In the genomic region with DNA sequence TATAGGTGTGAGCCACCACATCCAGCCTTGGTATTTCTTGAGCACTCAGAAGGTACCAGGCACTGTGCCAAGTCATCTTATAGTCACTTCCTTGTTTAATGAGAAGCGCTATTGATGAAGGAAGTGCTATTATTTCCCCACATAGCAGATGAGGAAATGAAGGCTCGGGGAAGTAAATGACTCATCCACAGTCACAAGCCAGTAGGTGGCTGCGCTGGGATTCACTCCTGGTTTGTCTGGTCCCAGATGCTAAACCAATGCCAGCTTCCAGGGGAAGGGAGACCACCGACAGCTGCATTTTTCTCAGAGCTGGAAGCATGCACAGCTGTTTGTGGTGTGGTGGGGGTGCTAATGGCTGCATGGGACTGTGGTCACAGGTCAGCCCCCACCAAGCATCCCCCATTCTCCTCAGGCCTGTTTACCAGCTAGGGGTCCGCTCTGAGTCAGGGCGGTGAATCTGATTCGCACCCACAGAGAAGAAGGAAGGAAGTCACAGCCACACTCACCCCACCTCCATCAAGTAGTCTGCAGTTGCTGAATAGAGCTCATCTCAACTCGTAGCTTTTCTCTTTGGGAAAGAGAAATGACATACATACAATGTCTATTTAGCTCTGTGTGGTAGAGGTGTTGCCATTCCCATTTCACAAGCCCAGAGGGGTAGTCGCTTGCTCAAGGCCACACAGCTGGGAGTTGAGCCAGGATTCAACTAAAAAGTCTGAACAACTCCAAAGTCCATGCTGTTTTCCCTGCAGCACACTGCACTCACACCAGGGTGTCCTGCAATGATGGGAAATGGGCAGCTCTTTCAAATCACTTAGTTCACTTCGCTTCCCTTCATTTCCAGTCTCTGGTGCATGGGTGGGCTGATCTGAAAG, we compare ENCODE assay signal across 7 cellular contexts. TPM values are rescaled to one million over a fixed set of nuclear protein-coding genes. Genes with fewer than 3 reads are reported as not detected.
DNase-seq lines count a peak whose midpoint lies in the region; ATAC-seq and TF ChIP-seq lines count a peak whose summit lies in the region.

No MANE protein-coding gene starts in this region.

- peaks cover 47% of the 10 kb centered on the region for H3K4me1 Mint-ChIP-seq in T-helper 17 cell
- peaks cover 77% of the 10 kb centered on the region for H3K4me1 Mint-ChIP-seq in stimulated activated naive CD8-positive, alpha-beta T cell treated with anti-CD3 and anti-CD28 coated beads, Interleukin-15, Interleukin-2, amounts not matched to agents 100 ng/mL and 50 ng/mL, for 24 hours (ENCODE audit: low read depth)

- no peak overlapping the region for H3K4me3 ChIP-seq in HUES48 (ENCODE audit: low read depth, low read length)
- H3K4me3 ChIP-seq in mucosa of descending colon = no peak overlapping the region

- peak overlapping the region; percentile 91 for H3K27ac Mint-ChIP-seq in T-helper 17 cell
- peak overlapping the region; percentile 55 for H3K27ac Mint-ChIP-seq in stimulated activated naive CD8-positive, alpha-beta T cell treated with anti-CD3 and anti-CD28 coated beads, Interleukin-15, Interleukin-2, amounts not matched to agents 100 ng/mL and 50 ng/mL, for 24 hours

- intact Hi-C loops in mucosa of descending colon (cut with DNase I, micrococcal nuclease) = loop anchor here in 1 of 2 donors (10.0 kb wide), 1 partner anchor 176 kb away; no protein-coding TSS in a partner anchor

- peak overlapping the region; percentile 52 for H3K27ac ChIP-seq in HUES48 (ENCODE audit: low read depth, low read length)

- H3K9me3 Mint-ChIP-seq in stimulated activated naive CD8-positive, alpha-beta T cell treated with anti-CD3 and anti-CD28 coated beads, Interleukin-15, Interleukin-2, amounts not matched to agents 100 ng/mL and 50 ng/mL, for 24 hours = no peaks in the 10 kb centered on the region

- DNase-seq in T-helper 17 cell (peak in 1 of 3 donors; percentile 17), astrocyte of the hippocampus (ENCODE audit: low read depth, low spot score) (peak; percentile 63), mucosa of descending colon (peak in 1 of 3 donors; percentile 73)

- H3K4me1 ChIP-seq in HUES48 (ENCODE audit: control insufficient read depth, insufficient read depth, low read length) = peaks cover 11% of the 10 kb centered on the region
- H3K4me1 ChIP-seq in mucosa of descending colon (ENCODE audit: low read depth) = peaks cover 20% of the 10 kb centered on the region

- no peak overlapping the region for H3K9ac ChIP-seq in HUES48 (ENCODE audit: low read depth, low read length)

- H3K36me3 ChIP-seq in HUES48 (ENCODE audit: control insufficient read depth, insufficient read depth, low read length) (no peaks in the 10 kb centered on the region), mucosa of descending colon (ENCODE audit: low read depth) (no peaks in the 10 kb centered on the region)

- TF ChIP-seq CTCF in mucosa of descending colon (IDR thresholded peaks at IDR 0.05) = no peak

- H3K36me3 Mint-ChIP-seq in T-helper 17 cell (ENCODE audit: low read depth) = peaks cover 5% of the 10 kb centered on the region
- H3K36me3 Mint-ChIP-seq in stimulated activated naive CD8-positive, alpha-beta T cell treated with anti-CD3 and anti-CD28 coated beads, Interleukin-15, Interleukin-2, amounts not matched to agents 100 ng/mL and 50 ng/mL, for 24 hours (ENCODE audit: low read depth) = no peaks in the 10 kb centered on the region

- H3K4me3 Mint-ChIP-seq in T-helper 17 cell = peak overlapping the region; percentile 76
- peak overlapping the region; percentile 20 for H3K4me3 Mint-ChIP-seq in stimulated activated naive CD8-positive, alpha-beta T cell treated with anti-CD3 and anti-CD28 coated beads, Interleukin-15, Interleukin-2, amounts not matched to agents 100 ng/mL and 50 ng/mL, for 24 hours

- H3K9me3 ChIP-seq in HUES48 (ENCODE audit: control insufficient read depth, insufficient read depth, low read length) (no peaks in the 10 kb centered on the region), T-helper 17 cell (ENCODE audit: control insufficient read depth, low read length, poor library complexity, severe bottlenecking) (no peaks in the 10 kb centered on the region), mucosa of descending colon (no peaks in the 10 kb centered on the region)

- peak; percentile 86 for ATAC-seq in T-helper 17 cell
- peak; percentile 74 for ATAC-seq in mucosa of descending colon
- ATAC-seq in HG02642 (IDR thresholded peaks at IDR 0.05; ENCODE audit: poor library complexity, unreplicated experiment) = no peak
- ATAC-seq in GM21825 (IDR thresholded peaks at IDR 0.05; ENCODE audit: unreplicated experiment) = no peak

- no peaks in the 10 kb centered on the region for H3K27me3 ChIP-seq in HUES48 (ENCODE audit: control insufficient read depth, insufficient read depth, low read length)

- peaks cover 16% of the 10 kb centered on the region for H3K27me3 Mint-ChIP-seq in T-helper 17 cell
- H3K27me3 Mint-ChIP-seq in stimulated activated naive CD8-positive, alpha-beta T cell treated with anti-CD3 and anti-CD28 coated beads, Interleukin-15, Interleukin-2, amounts not matched to agents 100 ng/mL and 50 ng/mL, for 24 hours = peaks cover 43% of the 10 kb centered on the region

RNA-seq across cellular contexts. Expression of a gene that starts 6.3 kb away (rescaled TPM):
- total RNA-seq in T-helper 17 cell (under 1 TPM; 0.34 to 0.57 TPM), mucosa of descending colon (10 to 100 TPM in 1 of 3 donors, 1 to 10 TPM in 2; 1.7 to 10.2 (median 3.0) TPM)

Comparison
In these comparisons a context has a peak if more than half of its experiments do, and no peak if none do; other contexts are left out.
1. ATAC-seq: peak in T-helper 17 cell (single experiment) and mucosa of descending colon (single experiment); none in HG02642 (single experiment) and GM21825 (single experiment).